Comparison of ENCODE assay signal across 8 cellular contexts in the genomic region with DNA sequence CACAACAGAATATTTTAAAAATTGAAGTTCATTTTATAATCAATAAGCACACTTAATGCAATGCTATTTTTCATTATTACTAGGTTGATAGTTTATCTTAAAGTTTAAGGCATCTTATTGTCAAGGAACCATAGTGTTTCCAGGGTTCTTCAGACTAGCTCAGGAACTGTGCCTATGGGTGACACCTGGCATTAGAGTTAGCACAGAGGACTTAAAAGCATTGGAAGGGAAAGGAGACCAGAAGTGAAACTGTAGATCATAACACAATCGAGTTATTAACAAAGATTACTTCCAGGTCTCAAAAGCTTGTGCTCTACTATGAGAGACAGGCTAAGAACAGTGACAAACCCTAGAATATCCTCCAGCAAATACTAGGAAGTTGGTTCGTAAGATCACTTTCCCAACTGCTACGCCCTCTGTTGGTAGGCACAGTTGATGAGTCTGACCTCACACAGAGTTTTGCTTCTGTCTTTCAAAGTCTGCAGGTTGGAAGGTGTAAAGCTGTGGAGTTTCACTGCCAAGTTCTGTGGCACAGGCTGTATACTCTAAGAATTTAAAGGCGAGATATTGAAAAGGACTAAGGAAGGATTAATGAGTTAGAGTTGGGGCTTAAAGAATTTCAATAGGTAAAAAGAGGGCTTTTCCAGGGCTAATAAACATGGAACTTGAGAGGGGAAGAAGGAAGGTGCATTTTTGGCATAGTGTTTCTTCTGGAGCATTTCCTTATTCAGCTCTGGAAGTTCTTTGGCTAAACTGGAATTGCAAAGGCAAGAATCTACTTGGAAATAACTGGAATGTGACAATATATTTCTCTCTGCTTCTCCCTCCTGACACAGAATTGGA.
DNase-seq lines count a peak whose midpoint lies in the region; ATAC-seq and TF ChIP-seq lines count a peak whose summit lies in the region.

No MANE protein-coding gene starts in this region.

- DNase-seq in EL (peak; percentile 69), NCI-H526 treated with DMSO at 0.1 percent for 48 hours (lab: John Stamatoyannopoulos, UW) (peak; percentile 50), ascending aorta (ENCODE audit: low spot score in 2 of 2) (peak in 1 of 2 donors; percentile 68), iPS DF 4.7 (ENCODE audit: extremely low read depth, low spot score) (peak; percentile 74), stomach (peak; percentile 63)
- no peak for DNase-seq in activated T-cell treated with anti-CD3 and anti-CD28 coated beads, Interleukin-2, amount 50 U/mL, for 1 hour

- H3K27me3 ChIP-seq in ascending aorta (no peaks in the 10 kb centered on the region), stomach (no peaks in the 10 kb centered on the region)

- 9 to 22% (median 18%) methylated on average over 4 of the region's 4 CpGs for WGBS in stomach, 5 donors

- no peaks in the 10 kb centered on the region for H3K36me3 ChIP-seq in ascending aorta
- H3K36me3 ChIP-seq in stomach, result no peaks in the 10 kb centered on the region

- peak overlapping the region; percentile 3 to 38 for H3K27ac ChIP-seq in ascending aorta
- H3K27ac ChIP-seq in stomach, result peak overlapping the region in 2 of 5 donors; percentile 6 to 43

- H3K4me3 ChIP-seq in ascending aorta, result no peak overlapping the region
- no peak overlapping the region for H3K4me3 ChIP-seq in stomach

- ATAC-seq in GM19372 (IDR thresholded peaks at IDR 0.05; ENCODE audit: low read depth, unreplicated experiment) (peak; percentile 83), HG03432 (IDR thresholded peaks at IDR 0.05; ENCODE audit: unreplicated experiment) (peak; percentile 92)

- H3K9me3 ChIP-seq in ascending aorta (no peaks in the 10 kb centered on the region), stomach (no peaks in the 10 kb centered on the region)

- no peak for TF ChIP-seq POLR2A in stomach (IDR thresholded peaks at IDR 0.05)

- TF ChIP-seq CTCF in ascending aorta (IDR thresholded peaks at IDR 0.05) (peak; percentile 59 to 72 (median 59)), stomach (IDR thresholded peaks at IDR 0.05) (peak in 5 of 7 experiments; percentile 65 to 78 (median 71))

- no peak for TF ChIP-seq EP300 in stomach (IDR thresholded peaks at IDR 0.05)

- intact Hi-C loops in ascending aorta (cut with DNase I), result loop anchor here (2.0 to 5.0 kb wide), 3 partner anchors 98 to 530 kb away; no protein-coding TSS in a partner anchor
- intact Hi-C loops in stomach (cut with DNase I; ENCODE audit: low total_unique reads), result no loop called here

- H3K4me1 ChIP-seq in ascending aorta (peaks cover 0 to 10% of the 10 kb centered on the region in 2 donors), stomach (peaks cover 0 to 12% (median 3%) of the 10 kb centered on the region in 4 donors)
